Comparison of ENCODE assay signal across 26 cellular contexts in the genomic region with DNA sequence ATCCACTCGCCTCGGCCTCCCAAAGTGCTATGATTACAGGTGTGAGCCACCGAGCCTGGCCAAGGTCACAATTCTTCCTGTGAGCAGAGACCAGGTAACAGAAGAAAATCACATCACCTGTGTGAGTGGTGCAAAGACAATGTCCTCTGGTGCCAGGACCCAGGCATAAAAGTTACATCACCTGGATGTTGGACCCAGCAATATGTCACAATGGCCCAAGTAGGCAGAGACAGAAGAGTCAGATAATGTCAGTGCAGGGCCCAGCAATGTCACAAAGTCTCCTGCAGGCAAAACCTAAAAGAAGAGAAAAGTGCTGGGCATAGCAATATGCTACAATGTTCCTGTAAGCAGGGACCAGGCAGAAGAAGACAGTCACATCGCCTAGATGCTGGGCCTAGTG.
"Had no signal": no experiment of that assay in that cellular context is flagged by ENCODE, and none has a peak within 500 bp of the region (broad histone marks: within the 10 kb centered on the region; RNA-seq: fewer than 3 reads in every experiment).

No MANE protein-coding gene starts in this region.

- H3K27ac Mint-ChIP-seq: nephron; neural progenitor cell; stimulated activated naive B cell treated with anti-CD40 and anti-IgM and Interleukin-4, amounts not matched to agents 10 μg/mL and 1 μg/mL and 100 μg/mL, for 72 hours had no signal

- ATAC-seq: left ventricle myocardium superior; lower lobe of right lung; naive thymus-derived CD8-positive, alpha-beta T cell; sciatic nerve; stimulated activated naive B cell treated with anti-CD40 and anti-IgM and Interleukin-4, amounts not matched to agents 10 μg/mL and 1 μg/mL and 100 μg/mL, for 72 hours; stimulated activated naive CD8-positive, alpha-beta T cell treated with anti-CD3 and anti-CD28 coated beads, Interleukin-15, Interleukin-2, amounts not matched to agents 100 U/mL and 50 U/mL, for 24 hours had no signal

- H3K4me2 ChIP-seq: hepatocyte, neural progenitor cell had no signal

- H3K36me3 ChIP-seq: neural progenitor cell, ovary had no signal

- H3K4me1 Mint-ChIP-seq: nephron; stimulated activated naive B cell treated with anti-CD40 and anti-IgM and Interleukin-4, amounts not matched to agents 10 μg/mL and 1 μg/mL and 100 μg/mL, for 72 hours had no signal

- H3K27ac ChIP-seq: hepatocyte, lower lobe of right lung, neural progenitor cell, ovary, right atrium auricular region, skin epidermis, stomach, testis, thyroid gland, transverse colon, upper lobe of left lung, vagina had no signal

- H3K4me3 ChIP-seq: hepatocyte, lower lobe of right lung, neural progenitor cell, ovary, right atrium auricular region, skin epidermis, stomach, testis, thyroid gland, transverse colon, upper lobe of left lung, vagina had no signal

- H3K9ac ChIP-seq: neural progenitor cell had no signal

- DNase-seq: islet precursor cell; left ventricle myocardium superior; lower lobe of right lung; mammary epithelial cell; mesenchymal stem cell; naive thymus-derived CD8-positive, alpha-beta T cell; ovary; stimulated activated CD4-positive, alpha-beta T cell treated with anti-CD3 and anti-CD28 coated beads, Interleukin-12 subunit alpha, Interleukin-12 subunit beta, amount 100 ng/mL, for 4 hours; stimulated activated CD4-positive, alpha-beta T cell treated with anti-CD3 and anti-CD28 coated beads, Interleukin-15, amount 100 ng/mL, for 24 hours; stimulated activated CD4-positive, alpha-beta T cell treated with anti-CD3 and anti-CD28 coated beads, Interleukin-2, amount 100 ng/mL, for 24 hours; stimulated activated CD4-positive, alpha-beta T cell treated with anti-CD3 and anti-CD28 coated beads, Interleukin-4, amount 100 ng/mL, for 1 hour; stimulated activated naive B cell treated with anti-CD40 and anti-IgM and Interleukin-4, amounts not matched to agents 10 μg/mL and 1 μg/mL and 100 μg/mL, for 72 hours; stimulated activated naive CD8-positive, alpha-beta T cell treated with anti-CD3 and anti-CD28 coated beads, Interleukin-15, Interleukin-2, amounts not matched to agents 100 U/mL and 50 U/mL, for 24 hours; stomach; testis; thyroid gland; transverse colon; upper lobe of left lung had no signal

- H3K27me3 Mint-ChIP-seq: naive thymus-derived CD8-positive, alpha-beta T cell; progenitor cell of endocrine pancreas; stimulated activated naive B cell treated with anti-CD40 and anti-IgM and Interleukin-4, amounts not matched to agents 10 μg/mL and 1 μg/mL and 100 μg/mL, for 72 hours had no signal

- H3K4me1 ChIP-seq: right atrium auricular region, testis, thyroid gland, upper lobe of left lung, vagina had no signal

- H3K9me3 ChIP-seq: lower lobe of right lung, ovary, right atrium auricular region, stomach, testis, thyroid gland, transverse colon, upper lobe of left lung, vagina had no signal

- H2AFZ ChIP-seq: hepatocyte, neural progenitor cell had no signal

- H3K9me3 Mint-ChIP-seq: naive thymus-derived CD8-positive, alpha-beta T cell; nephron; neural progenitor cell; stimulated activated naive B cell treated with anti-CD40 and anti-IgM and Interleukin-4, amounts not matched to agents 10 μg/mL and 1 μg/mL and 100 μg/mL, for 72 hours had no signal

- H3K27me3 ChIP-seq: hepatocyte, neural progenitor cell, ovary, right atrium auricular region, stomach, testis, thyroid gland, transverse colon, upper lobe of left lung, vagina had no signal

- H3K4me3 Mint-ChIP-seq: naive thymus-derived CD8-positive, alpha-beta T cell; nephron; neural progenitor cell; stimulated activated naive B cell treated with anti-CD40 and anti-IgM and Interleukin-4, amounts not matched to agents 10 μg/mL and 1 μg/mL and 100 μg/mL, for 72 hours had no signal
